In genomic region chr15:57518779-57519410, GRCh38 we compare ENCODE assay signal across 32 cellular contexts.
DNase-seq lines count a peak whose midpoint lies in the region; ATAC-seq, FAIRE-seq and TF ChIP-seq lines count a peak whose summit lies in the region.
"Had no signal": no experiment of that assay in that cellular context is flagged by ENCODE, and none has a peak within 500 bp of the region (broad histone marks: within the 10 kb centered on the region; RNA-seq: fewer than 3 reads in every experiment).

No MANE protein-coding gene starts in this region.

- H2BK120ac ChIP-seq in mesenchymal stem cell (ENCODE audit: low read depth, low read length) (no peak overlapping the region), trophoblast cell (ENCODE audit: insufficient read depth, low read length, poor library complexity) (no peak overlapping the region)

- H2BK12ac ChIP-seq in mesenchymal stem cell (ENCODE audit: low read length in 2 of 2), result no peak overlapping the region
- H2BK12ac ChIP-seq in trophoblast cell (ENCODE audit: low read length), result no peak overlapping the region

- peaks cover 6% of the 10 kb centered on the region for H3K27me3 Mint-ChIP-seq in astrocyte (ENCODE audit: low read depth, unreplicated experiment)
- H3K27me3 Mint-ChIP-seq in endothelial cell (ENCODE audit: unreplicated experiment), result peaks cover 7% of the 10 kb centered on the region

- no peak for TF ChIP-seq CTCF in astrocyte (IDR thresholded peaks at IDR 0.05; ENCODE audit: insufficient read depth, low read depth, low read length)
- TF ChIP-seq CTCF in endothelial cell (IDR thresholded peaks at IDR 0.05; ENCODE audit: unreplicated experiment), result no peak
- no peak for TF ChIP-seq CTCF in HepG2 (CRISPR knock-in tag; IDR thresholded peaks at IDR 0.05)
- no peak for TF ChIP-seq CTCF in adrenal gland (IDR thresholded peaks at IDR 0.05)

- DNase-seq in astrocyte (ENCODE audit: low read depth) (no peak), endothelial cell (ENCODE audit: low spot score) (no peak), mesenchymal stem cell (no peak), trophoblast cell (no peak), DMS53 (lab: John Stamatoyannopoulos, UW) (no peak), DMS53 treated with DMSO at 0.1 percent for 48 hours (lab: John Stamatoyannopoulos, UW; ENCODE audit: unreplicated experiment) (no peak), HepG2 (ENCODE audit: low spot score) (no peak), adrenal gland (no peak)
- DNase-seq: AML-193; CD4-positive, alpha-beta memory T cell; COR-L47; DMS79; EL; GDM1; H9; IMR-90; NCI-H1092; NCI-H1417 treated with DMSO at 0.1 percent for 48 hours; NCI-H187; NCI-H2081 treated with DMSO at 0.1 percent for 48 hours; NCI-H2171; NCI-H524; NCI-H748 treated with DMSO at 0.1 percent for 48 hours; NK-92 treated with Interleukin-12 subunit alpha and Interleukin-12 subunit beta, amount 100 ng/mL, for 24 hours; PC-3 had no signal

- H4K20me1 ChIP-seq in astrocyte (ENCODE audit: insufficient read depth, low read length), result no peaks in the 10 kb centered on the region
- H4K20me1 ChIP-seq in HepG2 (ENCODE audit: insufficient read depth, low read length), result no peaks in the 10 kb centered on the region
- H4K20me1 ChIP-seq: BLaER1 treated with 17β-estradiol and CSF1 and Interleukin-3, amounts not matched to agents 10 nM and 100 nM had no signal

- H3K9me3 Mint-ChIP-seq in astrocyte (ENCODE audit: unreplicated experiment) (no peaks in the 10 kb centered on the region), endothelial cell (ENCODE audit: unreplicated experiment) (no peaks in the 10 kb centered on the region)
- H3K9me3 Mint-ChIP-seq: CD4-positive, alpha-beta memory T cell; GM23338; H9 had no signal

- H3K36me3 ChIP-seq in astrocyte (ENCODE audit: insufficient read depth, low read length) (no peaks in the 10 kb centered on the region), mesenchymal stem cell (ENCODE audit: control insufficient read depth in 1 of 2, insufficient read depth in 2 of 2, low read depth in 1 of 2, low read length in 2 of 2) (peaks cover 0 to 52% of the 10 kb centered on the region in 2 experiments), trophoblast cell (ENCODE audit: control insufficient read depth in 1 of 2, insufficient read depth in 2 of 2, low read length in 2 of 2) (peaks cover 0 to 6% of the 10 kb centered on the region in 2 experiments), HepG2 (replicated peaks in 1 of 2; ENCODE audit: control insufficient read depth in 1 of 2, insufficient read depth in 2 of 2, low read length in 2 of 2) (peaks cover 20 to 25% of the 10 kb centered on the region in 2 experiments; a peak in 4 of 5 replicates), adrenal gland (replicated peaks in 1 of 2) (peaks cover 0 to 1% of the 10 kb centered on the region in 2 donors)
- H3K36me3 ChIP-seq: BLaER1 treated with 17β-estradiol and CSF1 and Interleukin-3, amounts not matched to agents 10 nM and 100 nM; SJCRH30 had no signal

- no peak for FAIRE-seq in astrocyte (lab: Jason Lieb, UNC)
- FAIRE-seq in HepG2 (lab: Jason Lieb, UNC), result no peak
- FAIRE-seq: A204.1, GM12878, HTR-8/SVneo had no signal

- H3K79me1 ChIP-seq in mesenchymal stem cell (replicated peaks; ENCODE audit: low read length, poor library complexity, severe bottlenecking) (peaks cover 19% of the 10 kb centered on the region), trophoblast cell (ENCODE audit: low read length) (no peaks in the 10 kb centered on the region)

- H4K91ac ChIP-seq in mesenchymal stem cell (ENCODE audit: low read length) (no peak overlapping the region), trophoblast cell (ENCODE audit: low read depth, low read length) (no peak overlapping the region)

- H2BK5ac ChIP-seq in mesenchymal stem cell (ENCODE audit: low read depth, low read length, poor library complexity, severe bottlenecking) (no peak overlapping the region), trophoblast cell (ENCODE audit: low read depth, low read length, poor library complexity) (no peak overlapping the region)

- no peak overlapping the region for H3K4ac ChIP-seq in mesenchymal stem cell (ENCODE audit: low read depth in 1 of 2, low read length in 2 of 2)
- H3K4ac ChIP-seq in trophoblast cell (ENCODE audit: low read depth, low read length), result no peak overlapping the region

- H2BK15ac ChIP-seq in mesenchymal stem cell (ENCODE audit: low read depth, poor library complexity, severe bottlenecking), result no peak overlapping the region

- H3K36me3 Mint-ChIP-seq in astrocyte (ENCODE audit: low read depth, unreplicated experiment) (peaks cover 19% of the 10 kb centered on the region), endothelial cell (ENCODE audit: low read depth, unreplicated experiment) (peaks cover 63% of the 10 kb centered on the region)
- H3K36me3 Mint-ChIP-seq: CD4-positive, alpha-beta memory T cell had no signal

- H4K8ac ChIP-seq in mesenchymal stem cell (ENCODE audit: low read length) (no peak overlapping the region), trophoblast cell (ENCODE audit: low read depth, low read length) (no peak overlapping the region)

- no peak overlapping the region for H4K12ac ChIP-seq in trophoblast cell (ENCODE audit: low read depth, low read length)

- intact Hi-C loops in HepG2 (cut with micrococcal nuclease; ENCODE audit: unreplicated experiment) (no loop called here), adrenal gland (cut with DNase I) (loop anchor here in 1 of 2 donors (5.0 kb wide), 1 partner anchor 167 kb away; no protein-coding TSS in a partner anchor)

- H3K23ac ChIP-seq in mesenchymal stem cell (ENCODE audit: low read length in 2 of 2) (no peak overlapping the region), trophoblast cell (ENCODE audit: low read length) (no peak overlapping the region)

- H3K27me3 ChIP-seq in astrocyte (ENCODE audit: insufficient read depth, low read length) (peaks cover 4% of the 10 kb centered on the region), mesenchymal stem cell (ENCODE audit: control insufficient read depth in 1 of 2, insufficient read depth in 1 of 2, low read length in 2 of 2) (peaks cover 0 to 7% of the 10 kb centered on the region in 2 experiments), trophoblast cell (ENCODE audit: insufficient read depth, low read length) (no peaks in the 10 kb centered on the region), HepG2 (ENCODE audit: control insufficient read depth in 1 of 2, insufficient read depth in 2 of 2, low read length in 2 of 2) (no peaks in the 10 kb centered on the region), adrenal gland (no peaks in the 10 kb centered on the region)
- H3K27me3 ChIP-seq: BLaER1 treated with 17β-estradiol and CSF1 and Interleukin-3, amounts not matched to agents 10 nM and 100 nM; SJCRH30 had no signal

- TF ChIP-seq EP300 in HepG2 (IDR thresholded peaks at IDR 0.05; ENCODE audit: low read depth in 2 of 2, low read length in 2 of 2) (no peak), HepG2 (CRISPR knock-in tag; IDR thresholded peaks at IDR 0.05; ENCODE audit: borderline replicate concordance) (no peak)

- TF ChIP-seq POLR2A in HepG2 (IDR thresholded peaks at IDR 0.05; ENCODE audit: insufficient read depth in 1 of 2, low read depth in 2 of 2, low read length in 2 of 2) (no peak), adrenal gland (IDR thresholded peaks at IDR 0.05) (no peak)

- CTCF ChIA-PET in HepG2 (lab: Yijun Ruan, JAX; ENCODE audit: low intra/inter-chr PET ratio, low total read pairs), result no interaction called here

- no peak for TF ChIP-seq RAD21 in HepG2 (CRISPR knock-in tag; IDR thresholded peaks at IDR 0.05)

- WGBS in mesenchymal stem cell, result 54% methylated on average over 13 of the region's 13 CpGs
- no CpG with 5 or more reads among the region's 13 CpGs for WGBS in trophoblast cell (ENCODE audit: extremely low coverage, insufficient coverage, insufficient read length)
- 97% methylated on average over 13 of the region's 13 CpGs for WGBS in HepG2 (ENCODE audit: low lambda C conversion rate)
- WGBS in adrenal gland, 4 donors, result 86 to 92% (median 90%) methylated on average over 13 of the region's 13 CpGs

- no peaks in the 10 kb centered on the region for H3K9me3 ChIP-seq in astrocyte (ENCODE audit: insufficient read depth, low read depth, low read length)
- no peaks in the 10 kb centered on the region for H3K9me3 ChIP-seq in mesenchymal stem cell (ENCODE audit: control insufficient read depth, low read length)
- no peaks in the 10 kb centered on the region for H3K9me3 ChIP-seq in trophoblast cell (ENCODE audit: insufficient read depth, low read depth, low read length)
- H3K9me3 ChIP-seq in HepG2 (ENCODE audit: low read length), result no peaks in the 10 kb centered on the region
- H3K9me3 ChIP-seq in adrenal gland (replicated peaks in 1 of 3), result no peaks in the 10 kb centered on the region
- H3K9me3 ChIP-seq: BLaER1 treated with 17β-estradiol and CSF1 and Interleukin-3, amounts not matched to agents 10 nM and 100 nM; SJCRH30 had no signal

- H3K4me2 ChIP-seq in astrocyte (ENCODE audit: low read length) (no peak overlapping the region), mesenchymal stem cell (ENCODE audit: low read length, poor library complexity, severe bottlenecking) (no peak overlapping the region), trophoblast cell (ENCODE audit: low read length) (no peak overlapping the region), HepG2 (ENCODE audit: low read depth, low read length) (no peak overlapping the region)
- H3K4me2 ChIP-seq: BLaER1 treated with 17β-estradiol and CSF1 and Interleukin-3, amounts not matched to agents 10 nM and 100 nM; GM23338; KMS-11 had no signal

- H2AFZ ChIP-seq in astrocyte (ENCODE audit: low read depth, low read length) (no peak overlapping the region), mesenchymal stem cell (ENCODE audit: low read depth, low read length) (no peak overlapping the region), trophoblast cell (ENCODE audit: insufficient read depth, low read length, poor library complexity) (no peak overlapping the region), HepG2 (ENCODE audit: low read length) (no peak overlapping the region)
- H2AFZ ChIP-seq: GM23338 had no signal

- H2AK5ac ChIP-seq in mesenchymal stem cell (ENCODE audit: low read length, severe bottlenecking) (peak overlapping the region; percentile 13), trophoblast cell (ENCODE audit: low read length) (no peak overlapping the region)

- in situ Hi-C loops in HepG2 (cut with HindIII; ENCODE audit: extremely low pct_ligation_motif_present, low pct_unique_long_range_greater_than_20kb), result no loop called here

- H3K4me3 Mint-ChIP-seq in astrocyte (ENCODE audit: unreplicated experiment) (no peak overlapping the region), endothelial cell (ENCODE audit: unreplicated experiment) (peak overlapping the region; percentile 52)
- H3K4me3 Mint-ChIP-seq: CD4-positive, alpha-beta memory T cell; GM23338; H9 had no signal

- H3K9ac ChIP-seq in astrocyte (ENCODE audit: low read length) (no peak overlapping the region), mesenchymal stem cell (ENCODE audit: low read length) (no peak overlapping the region), trophoblast cell (ENCODE audit: low read length) (no peak overlapping the region), HepG2 (ENCODE audit: insufficient read depth, low read depth, low read length) (no peak overlapping the region)
- H3K9ac ChIP-seq: BLaER1 treated with 17β-estradiol and CSF1 and Interleukin-3, amounts not matched to agents 10 nM and 100 nM; KMS-11 had no signal

- POLR2A ChIA-PET in HepG2 (lab: Yijun Ruan, JAX), result no interaction called here

- H3K27ac ChIP-seq in astrocyte (ENCODE audit: low read depth, low read length) (no peak overlapping the region), mesenchymal stem cell (ENCODE audit: low read length, poor library complexity, severe bottlenecking) (no peak overlapping the region), trophoblast cell (ENCODE audit: low read depth, low read length) (peak overlapping the region; percentile 19), HepG2 (ENCODE audit: extremely low read length, insufficient read depth, low read length) (no peak overlapping the region), adrenal gland (no peak overlapping the region)
- H3K27ac ChIP-seq: BLaER1 treated with 17β-estradiol and CSF1 and Interleukin-3, amounts not matched to agents 10 nM and 100 nM; KMS-11; SJCRH30 had no signal

- no TSS peak for BruUV-seq in HepG2 (replicated peaks; lab: Mats Ljungman, UMichigan)

- H3K14ac ChIP-seq in mesenchymal stem cell (ENCODE audit: low read length in 2 of 2) (no peak overlapping the region), trophoblast cell (ENCODE audit: low read length) (no peak overlapping the region)

- no peak overlapping the region for H3K18ac ChIP-seq in mesenchymal stem cell (ENCODE audit: low read depth in 1 of 2, low read length in 2 of 2)
- no peak overlapping the region for H3K18ac ChIP-seq in trophoblast cell (ENCODE audit: low read length)

- H3K27ac Mint-ChIP-seq in astrocyte (ENCODE audit: unreplicated experiment), result peak overlapping the region; percentile 84
- H3K27ac Mint-ChIP-seq in endothelial cell (ENCODE audit: unreplicated experiment), result no peak overlapping the region
- H3K27ac Mint-ChIP-seq: CD4-positive, alpha-beta memory T cell; GM23338 had no signal

- ATAC-seq in HepG2, result no peak
- ATAC-seq: GM12878, GM23338, PC-3 had no signal

- H3K4me1 Mint-ChIP-seq in astrocyte (ENCODE audit: low read depth, unreplicated experiment), result peaks cover 10% of the 10 kb centered on the region
- H3K4me1 Mint-ChIP-seq in endothelial cell (ENCODE audit: unreplicated experiment), result peaks cover 31% of the 10 kb centered on the region
- H3K4me1 Mint-ChIP-seq: CD4-positive, alpha-beta memory T cell; GM23338; H9 had no signal

- no peak overlapping the region for H3K4me3 ChIP-seq in astrocyte (ENCODE audit: insufficient read depth, low read depth, low read length)
- H3K4me3 ChIP-seq in mesenchymal stem cell (ENCODE audit: insufficient read depth in 1 of 2, low read depth in 1 of 2, low read length in 2 of 2), result no peak overlapping the region
- no peak overlapping the region for H3K4me3 ChIP-seq in trophoblast cell (ENCODE audit: low read depth, low read length)
- H3K4me3 ChIP-seq in HepG2 (replicated peaks in 1 of 3; ENCODE audit: insufficient read depth in 1 of 3, low read depth in 2 of 3, low read length in 3 of 3), result no peak overlapping the region
- H3K4me3 ChIP-seq in adrenal gland, result no peak overlapping the region
- H3K4me3 ChIP-seq: BLaER1 treated with 17β-estradiol and CSF1 and Interleukin-3, amounts not matched to agents 10 nM and 100 nM; GM12878; GM23338; SJCRH30 had no signal

- H3K4me1 ChIP-seq in astrocyte (ENCODE audit: insufficient read depth, low read length), result no peaks in the 10 kb centered on the region
- no peaks in the 10 kb centered on the region for H3K4me1 ChIP-seq in mesenchymal stem cell (ENCODE audit: control insufficient read depth, insufficient read depth, low read depth, low read length)
- peaks cover 5 to 7% of the 10 kb centered on the region in 2 experiments for H3K4me1 ChIP-seq in trophoblast cell (ENCODE audit: control insufficient read depth in 1 of 2, insufficient read depth in 2 of 2, low read length in 2 of 2)
- no peaks in the 10 kb centered on the region for H3K4me1 ChIP-seq in HepG2 (ENCODE audit: insufficient read depth, low read length)
- H3K4me1 ChIP-seq in adrenal gland (replicated peaks in 1 of 2), result no peaks in the 10 kb centered on the region

- H3K79me2 ChIP-seq in astrocyte (ENCODE audit: insufficient read depth, low read length) (no peaks in the 10 kb centered on the region), trophoblast cell (ENCODE audit: control insufficient read depth, insufficient read depth, low read length, poor library complexity) (no peaks in the 10 kb centered on the region), HepG2 (ENCODE audit: insufficient read depth, low read length) (no peaks in the 10 kb centered on the region)
